In genomic region chr16:19595043-19595767, GRCh38 we compare ENCODE assay signal across 1 cellular context.
TF ChIP-seq lines count a peak whose summit lies in the region.

No MANE protein-coding gene starts in this region.

TF ChIP-seq in K562, 482 proteins besides CTCF, POLR2A, EP300 and RAD21 (continued from another document):
- TF ChIP-seq BCL6 (CRISPR knock-in tag; IDR thresholded peaks at IDR 0.05) (no peak), ZNF780A (CRISPR knock-in tag; IDR thresholded peaks at IDR 0.05) (no peak), AFF4 (CRISPR knock-in tag; IDR thresholded peaks at IDR 0.05) (no peak)
